ENCODE assay signal across 8 cellular contexts in the genomic region with DNA sequence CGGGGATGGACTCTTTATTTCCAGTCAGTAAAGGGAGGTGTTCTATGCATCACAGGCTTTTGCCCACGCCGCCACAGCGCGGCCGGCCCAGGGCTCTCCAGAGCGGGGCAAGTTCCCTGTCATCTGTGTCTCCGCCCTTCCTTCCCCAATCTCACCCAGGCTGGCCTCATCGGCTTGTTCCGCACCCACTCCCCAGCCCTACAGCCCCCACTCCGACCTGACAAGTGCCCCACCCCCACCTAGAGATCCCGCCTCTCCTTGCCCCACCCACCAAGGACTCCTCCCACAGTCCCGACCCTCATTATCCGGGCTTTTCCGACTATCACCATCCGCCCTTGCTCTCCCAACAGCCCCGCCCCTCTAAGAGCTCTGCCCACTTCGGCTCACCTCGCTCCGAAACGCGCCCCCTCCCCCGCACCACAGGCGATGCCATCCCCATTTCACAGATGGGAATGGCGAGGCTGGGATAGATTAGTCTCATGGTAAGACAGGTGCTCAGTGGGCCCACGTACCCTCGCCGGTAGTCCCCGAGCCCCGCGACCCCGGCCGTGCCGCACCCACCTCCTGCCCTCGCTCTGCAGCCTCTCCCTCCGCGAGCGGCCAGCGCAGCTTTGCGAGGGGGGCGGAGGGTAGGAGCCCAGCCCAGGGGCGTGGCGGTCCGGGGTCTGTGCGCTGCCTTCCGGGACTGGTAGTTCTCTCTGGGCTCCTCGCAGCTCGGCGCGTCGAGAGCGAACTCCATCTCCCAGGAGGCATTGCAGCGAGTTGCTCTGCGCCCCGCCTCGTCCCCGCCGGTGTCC. TPM values are rescaled to one million over a fixed set of nuclear protein-coding genes. Genes with fewer than 3 reads are reported as not detected.
A peak's percentile ranks its signal among the peaks of the same experiment; 100 is the strongest.
DNase-seq lines count a peak whose midpoint lies in the region; ATAC-seq and TF ChIP-seq lines count a peak whose summit lies in the region.

A gene with protein sequence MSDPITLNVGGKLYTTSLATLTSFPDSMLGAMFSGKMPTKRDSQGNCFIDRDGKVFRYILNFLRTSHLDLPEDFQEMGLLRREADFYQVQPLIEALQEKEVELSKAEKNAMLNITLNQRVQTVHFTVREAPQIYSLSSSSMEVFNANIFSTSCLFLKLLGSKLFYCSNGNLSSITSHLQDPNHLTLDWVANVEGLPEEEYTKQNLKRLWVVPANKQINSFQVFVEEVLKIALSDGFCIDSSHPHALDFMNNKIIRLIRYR (minus strand): TSS at position 615 of the 797 bp plus-strand sequence. CDS start 14,072 bp downstream, outside the sequence.

- DNase-seq in NCI-H69 (lab: John Stamatoyannopoulos, UW) = peak; percentile 99
- DNase-seq in activated CD4-positive, alpha-beta T cell treated with anti-CD3 and anti-CD28 coated beads, Interleukin-2, amount 10 ng/mL, durations not matched to agents 7 days and 5 days = peak; percentile 94
- peak; percentile 71 for DNase-seq in cortex of kidney (lab: John Stamatoyannopoulos, UW)
- peak; percentile 99 for DNase-seq in left kidney (ENCODE audit: low read depth, low spot score)
- DNase-seq in stimulated activated CD4-positive, alpha-beta T cell treated with anti-CD3 and anti-CD28 coated beads, Interleukin-1b, Interleukin-23, amount 100 ng/mL, for 48 hours = peak; percentile 93

- no peaks in the 10 kb centered on the region for H3K27me3 Mint-ChIP-seq in activated CD4-positive, alpha-beta T cell treated with anti-CD3 and anti-CD28 coated beads, Interleukin-2, amount 10 ng/mL, durations not matched to agents 7 days and 5 days

- ATAC-seq in GM19372 (IDR thresholded peaks at IDR 0.05; ENCODE audit: low read depth, unreplicated experiment) = peak; percentile 94
- ATAC-seq in HG03521 (IDR thresholded peaks at IDR 0.05; ENCODE audit: unreplicated experiment) = peak; percentile 97

- no peaks in the 10 kb centered on the region for H3K9me3 Mint-ChIP-seq in activated CD4-positive, alpha-beta T cell treated with anti-CD3 and anti-CD28 coated beads, Interleukin-2, amount 10 ng/mL, durations not matched to agents 7 days and 5 days

- peaks cover 53% of the 10 kb centered on the region for H3K4me1 Mint-ChIP-seq in activated CD4-positive, alpha-beta T cell treated with anti-CD3 and anti-CD28 coated beads, Interleukin-2, amount 10 ng/mL, durations not matched to agents 7 days and 5 days

- peaks cover 19% of the 10 kb centered on the region for H3K36me3 Mint-ChIP-seq in activated CD4-positive, alpha-beta T cell treated with anti-CD3 and anti-CD28 coated beads, Interleukin-2, amount 10 ng/mL, durations not matched to agents 7 days and 5 days (ENCODE audit: low read depth)

- H3K4me3 Mint-ChIP-seq in activated CD4-positive, alpha-beta T cell treated with anti-CD3 and anti-CD28 coated beads, Interleukin-2, amount 10 ng/mL, durations not matched to agents 7 days and 5 days = peak within 1 kb of the TSS; percentile 90

- no peak for TF ChIP-seq CTCF in C4-2B (conservative IDR thresholded peaks at IDR 0.05)

- CTCF ChIA-PET in activated CD4-positive, alpha-beta T cell treated with anti-CD3 and anti-CD28 coated beads, Interleukin-2, amount 10 ng/mL, durations not matched to agents 7 days and 5 days (lab: Charles Lee) = interaction anchor here (0.6 to 2.5 kb wide), 12 partner anchors 10 to 377 kb away, joined by 3 to 12 read pairs (median 4); no protein-coding TSS in a partner anchor

- H3K27ac Mint-ChIP-seq in activated CD4-positive, alpha-beta T cell treated with anti-CD3 and anti-CD28 coated beads, Interleukin-2, amount 10 ng/mL, durations not matched to agents 7 days and 5 days = peak within 1 kb of the TSS; percentile 89

- POLR2A ChIA-PET in activated CD4-positive, alpha-beta T cell treated with anti-CD3 and anti-CD28 coated beads, Interleukin-2, amount 10 ng/mL, durations not matched to agents 7 days and 5 days (lab: Charles Lee) = interaction anchor here (0.7 to 1.6 kb wide), 2 partner anchors 47 to 49 kb away, joined by 3 to 4 read pairs; a partner anchor contains a TSS

- peak within 1 kb of the TSS; percentile 67 for H3K27ac ChIP-seq in C4-2B

RNA-seq across cellular contexts. Expression of the gene that starts here (rescaled TPM):
- 1 to 10 TPM; 8.9 TPM for total RNA-seq in activated CD4-positive, alpha-beta T cell treated with anti-CD3 and anti-CD28 coated beads, Interleukin-2, amount 10 ng/mL, durations not matched to agents 7 days and 5 days

Comparison
In these comparisons a context has a peak if more than half of its experiments do, and no peak if none do; other contexts are left out.
1. Peak in every context shown above with its lines: DNase-seq, ATAC-seq and H3K27ac ChIP-seq.